11 cellular contexts compared by ENCODE assay signal in genomic region chr7:22718200-22718711, GRCh38. TPM values are rescaled to one million over a fixed set of nuclear protein-coding genes. Genes with fewer than 3 reads are reported as not detected.
DNase-seq lines count a peak whose midpoint lies in the region; ATAC-seq and TF ChIP-seq lines count a peak whose summit lies in the region.
"Had no signal": no experiment of that assay in that cellular context is flagged by ENCODE, and none has a peak within 500 bp of the region (broad histone marks: within the 10 kb centered on the region; RNA-seq: fewer than 3 reads in every experiment).

No MANE protein-coding gene starts in this region.

- peak overlapping the region; percentile 64 for H3K27ac Mint-ChIP-seq in Calu3 (ENCODE audit: unreplicated experiment)
- H3K27ac Mint-ChIP-seq: activated naive CD8-positive, alpha-beta T cell treated with anti-CD3 and anti-CD28 coated beads, Interleukin-2, amount 50 U/mL, for 24 hours; stimulated activated naive CD8-positive, alpha-beta T cell treated with anti-CD3 and anti-CD28 coated beads, Interleukin-15, Interleukin-2, amounts not matched to agents 100 ng/mL and 50 ng/mL, for 24 hours had no signal

- CTCF ChIA-PET in Calu3 (lab: Charles Lee): interaction anchor here (0.8 to 2.5 kb wide), 6 partner anchors 9 to 155 kb away, joined by 3 to 21 read pairs (median 6); partner anchors contain the start of gene IL6

- no peaks in the 10 kb centered on the region for H3K36me3 Mint-ChIP-seq in Calu3 (ENCODE audit: insufficient read depth, unreplicated experiment)

- no peak for TF ChIP-seq CTCF in Calu3 (IDR thresholded peaks at IDR 0.05; ENCODE audit: unreplicated experiment)
- TF ChIP-seq CTCF in foreskin fibroblast (IDR thresholded peaks at IDR 0.05; ENCODE audit: low read depth, low read length): no peak

- intact Hi-C loops in Calu3 (cut with micrococcal nuclease; ENCODE audit: unreplicated experiment): no loop called here

- H3K27me3 Mint-ChIP-seq in Calu3 (ENCODE audit: unreplicated experiment): no peaks in the 10 kb centered on the region

- ATAC-seq in SK-N-SH treated with all-trans-retinoic acid at 6 μM for 48 hours (peak; percentile 85), HG02763 (IDR thresholded peaks at IDR 0.05; ENCODE audit: unreplicated experiment) (no peak)
- ATAC-seq: activated naive CD8-positive, alpha-beta T cell treated with anti-CD3 and anti-CD28 coated beads, Interleukin-2, amount 50 U/mL, for 24 hours had no signal

- no peaks in the 10 kb centered on the region for H3K9me3 Mint-ChIP-seq in Calu3 (ENCODE audit: low read depth, unreplicated experiment)
- H3K9me3 Mint-ChIP-seq: activated naive CD8-positive, alpha-beta T cell treated with anti-CD3 and anti-CD28 coated beads, Interleukin-2, amount 50 U/mL, for 24 hours; stimulated activated naive CD8-positive, alpha-beta T cell treated with anti-CD3 and anti-CD28 coated beads, Interleukin-15, Interleukin-2, amounts not matched to agents 100 ng/mL and 50 ng/mL, for 24 hours had no signal

- no TSS peak for BruUV-seq in Calu3 (replicated peaks; lab: Mats Ljungman, UMichigan)

- H3K4me3 ChIP-seq in foreskin fibroblast (ENCODE audit: low read depth in 1 of 2, low read length in 2 of 2): no peak overlapping the region

- peak; percentile 27 for DNase-seq in Calu3
- peak; percentile 83 to 91 for DNase-seq in foreskin fibroblast
- peak; percentile 35 for DNase-seq in renal cortical epithelial cell (ENCODE audit: low read depth)
- DNase-seq in globus pallidus (ENCODE audit: low spot score): no peak
- DNase-seq in 8988T: no peak
- no peak for DNase-seq in activated CD4-positive, CD25-positive, alpha-beta regulatory T cell (lab: John Stamatoyannopoulos, UW)
- DNase-seq: activated CD4-positive, alpha-beta T cell treated with anti-CD3 and anti-CD28 coated beads for 4 hours; activated naive CD8-positive, alpha-beta T cell treated with anti-CD3 and anti-CD28 coated beads, Interleukin-2, amount 50 U/mL, for 24 hours had no signal

- H3K4me1 Mint-ChIP-seq in Calu3 (ENCODE audit: low read depth, unreplicated experiment): peaks cover 39% of the 10 kb centered on the region
- H3K4me1 Mint-ChIP-seq: activated naive CD8-positive, alpha-beta T cell treated with anti-CD3 and anti-CD28 coated beads, Interleukin-2, amount 50 U/mL, for 24 hours had no signal

- H3K4me3 Mint-ChIP-seq in Calu3 (ENCODE audit: low read depth, unreplicated experiment): no peak overlapping the region
- H3K4me3 Mint-ChIP-seq: activated naive CD8-positive, alpha-beta T cell treated with anti-CD3 and anti-CD28 coated beads, Interleukin-2, amount 50 U/mL, for 24 hours; stimulated activated naive CD8-positive, alpha-beta T cell treated with anti-CD3 and anti-CD28 coated beads, Interleukin-15, Interleukin-2, amounts not matched to agents 100 ng/mL and 50 ng/mL, for 24 hours had no signal

TF ChIP-seq in SK-N-SH treated with all-trans-retinoic acid at 6 μM for 48 hours, 23 proteins besides CTCF, POLR2A, EP300 and RAD21:
- TF ChIP-seq ZNF8 (CRISPR knock-in tag; IDR thresholded peaks at IDR 0.05) (no peak), RARB (CRISPR knock-in tag; IDR thresholded peaks at IDR 0.05) (no peak), OSR1 (CRISPR knock-in tag; IDR thresholded peaks at IDR 0.05) (no peak), GLIS3 (CRISPR knock-in tag; IDR thresholded peaks at IDR 0.05) (no peak), ZC3H10 (CRISPR knock-in tag; IDR thresholded peaks at IDR 0.05) (no peak), POU6F1 (CRISPR knock-in tag; IDR thresholded peaks at IDR 0.05; ENCODE audit: borderline replicate concordance, low read depth) (no peak), TSHZ2 (CRISPR knock-in tag; IDR thresholded peaks at IDR 0.05) (no peak), CSRNP3 (CRISPR knock-in tag; IDR thresholded peaks at IDR 0.05) (no peak), ESRRG (CRISPR knock-in tag; IDR thresholded peaks at IDR 0.05) (no peak), ARNTL (CRISPR knock-in tag; IDR thresholded peaks at IDR 0.05; ENCODE audit: borderline replicate concordance, low read depth) (no peak), PPARA (CRISPR knock-in tag; IDR thresholded peaks at IDR 0.05; ENCODE audit: borderline replicate concordance) (no peak), ZFP30 (CRISPR knock-in tag; IDR thresholded peaks at IDR 0.05) (no peak), ZFP3 (CRISPR knock-in tag; IDR thresholded peaks at IDR 0.05) (no peak), SNAI2 (CRISPR knock-in tag; IDR thresholded peaks at IDR 0.05) (no peak), ZNF70 (CRISPR knock-in tag; IDR thresholded peaks at IDR 0.05) (no peak), TCF4 (CRISPR knock-in tag; IDR thresholded peaks at IDR 0.05; ENCODE audit: borderline replicate concordance) (no peak)

RNA-seq across cellular contexts. Expression of gene IL6, which starts 8.7 kb away (rescaled TPM):
- total RNA-seq in Calu3 (2022) (20.7 and 25.5 TPM in 2 replicates), renal cortical epithelial cell (52.3 and 84.2 TPM in 2 replicates)

Comparison
In these comparisons a context has a peak if more than half of its experiments do, and no peak if none do; other contexts are left out.
1. DNase-seq: peak in Calu3 (single experiment), foreskin fibroblast (2 of 2) and renal cortical epithelial cell (single experiment); none in globus pallidus (single experiment), 8988T (single experiment) and activated CD4-positive, CD25-positive, alpha-beta regulatory T cell (0 of 4).